ENCODE assay signal across 28 cellular contexts in genomic region chr10:29089094-29089493, GRCh38.
"Had no signal": no experiment of that assay in that cellular context is flagged by ENCODE, and none has a peak within 500 bp of the region (broad histone marks: within the 10 kb centered on the region; RNA-seq: fewer than 3 reads in every experiment).

No MANE protein-coding gene starts in this region.

- H3K36me3 ChIP-seq: neural progenitor cell, ovary, spleen, suprapubic skin, tibial artery, transverse colon, upper lobe of right lung, uterus had no signal

- H3K9me3 ChIP-seq: ovary, psoas muscle, spleen, suprapubic skin, testis, tibial artery, transverse colon, upper lobe of right lung, uterus had no signal

- DNase-seq: natural killer cell; occipital lobe; ovary; posterior cingulate gyrus; psoas muscle; right cardiac atrium; spleen; stimulated activated CD4-positive, alpha-beta T cell treated with anti-CD3 and anti-CD28 coated beads, Interleukin-12 subunit alpha, Interleukin-12 subunit beta, amount 100 ng/mL, for 4 hours; stimulated activated CD4-positive, alpha-beta T cell treated with anti-CD3 and anti-CD28 coated beads, Interleukin-1b, Interleukin-23, amount 100 ng/mL, for 48 hours; stimulated activated CD4-positive, alpha-beta T cell treated with anti-CD3 and anti-CD28 coated beads, Interleukin-4, amount 100 ng/mL, for 1 hour; stimulated activated CD4-positive, alpha-beta T cell treated with anti-CD3 and anti-CD28 coated beads, Interleukin-4, amount 100 ng/mL, for 4 hours; stimulated activated CD8-positive, alpha-beta memory T cell treated with anti-CD3 and anti-CD28 coated beads, Interleukin-4, amount 100 ng/mL, for 48 hours; stimulated activated naive CD4-positive, alpha-beta T cell; stimulated activated naive CD8-positive, alpha-beta T cell treated with anti-CD3 and anti-CD28 coated beads, Interleukin-15, amount 100 ng/mL, for 72 hours; stimulated activated naive CD8-positive, alpha-beta T cell treated with anti-CD3 and anti-CD28 coated beads, Interleukin-15, Interleukin-2, amounts not matched to agents 100 U/mL and 50 U/mL, for 24 hours; substantia nigra; testis; tibial artery; transverse colon; upper lobe of right lung; uterus had no signal

- H3K4me1 ChIP-seq: neural progenitor cell, parathyroid adenoma, psoas muscle, spleen, suprapubic skin, testis, tibial artery, transverse colon, upper lobe of right lung, uterus had no signal

- ATAC-seq: natural killer cell; psoas muscle; right cardiac atrium; sciatic nerve; stimulated activated memory B cell treated with anti-CD40 and anti-IgM and Interleukin-4, amounts not matched to agents 10 μg/mL and 1 μg/mL and 100 μg/mL, for 72 hours; stimulated activated naive CD8-positive, alpha-beta T cell treated with anti-CD3 and anti-CD28 coated beads, Interleukin-15, amount 100 ng/mL, for 72 hours; stimulated activated naive CD8-positive, alpha-beta T cell treated with anti-CD3 and anti-CD28 coated beads, Interleukin-15, Interleukin-2, amounts not matched to agents 100 U/mL and 50 U/mL, for 24 hours; upper lobe of right lung had no signal

- H3K4me3 ChIP-seq: neural progenitor cell, ovary, psoas muscle, skin epidermis, smooth muscle cell, spleen, suprapubic skin, testis, tibial artery, transverse colon, upper lobe of right lung, uterus had no signal

- H3K27me3 ChIP-seq: neural progenitor cell, ovary, spleen, suprapubic skin, testis, tibial artery, transverse colon, upper lobe of right lung, uterus had no signal

- H3K27ac ChIP-seq: neural progenitor cell, ovary, parathyroid adenoma, psoas muscle, skin epidermis, spleen, suprapubic skin, testis, tibial artery, transverse colon, upper lobe of right lung, uterus had no signal
